ENCODE assay signal across 2 cellular contexts in the genomic region with DNA sequence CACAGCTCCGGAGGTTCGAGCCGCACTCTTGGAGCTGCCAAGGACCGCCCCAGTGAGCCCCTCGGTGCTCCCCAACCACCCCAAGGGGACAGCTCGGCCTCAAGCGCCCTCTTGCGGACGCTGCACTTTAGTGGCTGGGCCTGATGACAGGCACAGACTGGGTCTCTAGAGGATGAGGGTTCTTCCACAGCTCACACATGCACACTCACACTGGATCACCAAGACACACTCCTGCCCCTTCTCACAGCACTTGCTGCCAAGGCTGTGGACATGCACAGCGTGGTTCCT.
TF ChIP-seq lines count a peak whose summit lies in the region.

No MANE protein-coding gene starts in this region.

TF ChIP-seq in IMR-90, 13 proteins besides CTCF, POLR2A, EP300 and RAD21:
- TF ChIP-seq MAZ (IDR thresholded peaks at IDR 0.05; ENCODE audit: borderline replicate concordance, low read depth, low read length) (no peak), SMC3 (IDR thresholded peaks at IDR 0.05; ENCODE audit: low read depth, low read length) (peak; percentile 46), RFX5 (IDR thresholded peaks at IDR 0.05; ENCODE audit: low read depth, low read length) (no peak), BHLHE40 (IDR thresholded peaks at IDR 0.05; ENCODE audit: low read depth, low read length) (no peak)

TF ChIP-seq in HepG2, 621 proteins besides CTCF, POLR2A, EP300 and RAD21:
- TF ChIP-seq CENPT (CRISPR knock-in tag; IDR thresholded peaks at IDR 0.05; ENCODE audit: low read depth) (no peak), EZH2 (conservative IDR thresholded peaks at IDR 0.05; ENCODE audit: low read depth, low read length) (no peak), SAP130 (CRISPR knock-in tag; IDR thresholded peaks at IDR 0.05; ENCODE audit: low read depth) (no peak), ZNF264 (CRISPR knock-in tag; IDR thresholded peaks at IDR 0.05) (no peak), MED8 (CRISPR knock-in tag; IDR thresholded peaks at IDR 0.05; ENCODE audit: insufficient replicate concordance) (no peak), CHCHD3 (CRISPR knock-in tag; IDR thresholded peaks at IDR 0.05) (no peak), NCOA1 (CRISPR knock-in tag; IDR thresholded peaks at IDR 0.05) (no peak), ZNF230 (CRISPR knock-in tag; IDR thresholded peaks at IDR 0.05) (no peak), U2AF2 (IDR thresholded peaks at IDR 0.05; ENCODE audit: low read depth, low read length) (no peak), TAF15 (IDR thresholded peaks at IDR 0.05; ENCODE audit: low read depth, low read length, poor library complexity, severe bottlenecking) (no peak), STAG1 (CRISPR knock-in tag; IDR thresholded peaks at IDR 0.05) (peak; percentile 54), SMARCE1 (IDR thresholded peaks at IDR 0.05; ENCODE audit: borderline replicate concordance) (no peak), ZNF709 (CRISPR knock-in tag; IDR thresholded peaks at IDR 0.05) (no peak), ZNF263 (CRISPR knock-in tag; IDR thresholded peaks at IDR 0.05) (peak; percentile 91), TRIM24 (CRISPR knock-in tag; IDR thresholded peaks at IDR 0.05) (no peak)
- TF ChIP-seq, protein P1, sequence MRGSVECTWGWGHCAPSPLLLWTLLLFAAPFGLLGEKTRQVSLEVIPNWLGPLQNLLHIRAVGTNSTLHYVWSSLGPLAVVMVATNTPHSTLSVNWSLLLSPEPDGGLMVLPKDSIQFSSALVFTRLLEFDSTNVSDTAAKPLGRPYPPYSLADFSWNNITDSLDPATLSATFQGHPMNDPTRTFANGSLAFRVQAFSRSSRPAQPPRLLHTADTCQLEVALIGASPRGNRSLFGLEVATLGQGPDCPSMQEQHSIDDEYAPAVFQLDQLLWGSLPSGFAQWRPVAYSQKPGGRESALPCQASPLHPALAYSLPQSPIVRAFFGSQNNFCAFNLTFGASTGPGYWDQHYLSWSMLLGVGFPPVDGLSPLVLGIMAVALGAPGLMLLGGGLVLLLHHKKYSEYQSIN (CRISPR knock-in tag; IDR thresholded peaks at IDR 0.05; ENCODE audit: borderline replicate concordance), result no peak
- TF ChIP-seq, protein P2, sequence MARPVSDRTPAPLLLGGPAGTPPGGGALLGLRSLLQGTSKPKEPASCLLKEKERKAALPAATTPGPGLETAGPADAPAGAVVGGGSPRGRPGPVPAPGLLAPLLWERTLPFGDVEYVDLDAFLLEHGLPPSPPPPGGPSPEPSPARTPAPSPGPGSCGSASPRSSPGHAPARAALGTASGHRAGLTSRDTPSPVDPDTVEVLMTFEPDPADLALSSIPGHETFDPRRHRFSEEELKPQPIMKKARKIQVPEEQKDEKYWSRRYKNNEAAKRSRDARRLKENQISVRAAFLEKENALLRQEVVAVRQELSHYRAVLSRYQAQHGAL (CRISPR knock-in tag; IDR thresholded peaks at IDR 0.05; ENCODE audit: not compliant biosample characterization), result no peak
- TF ChIP-seq, protein P3, sequence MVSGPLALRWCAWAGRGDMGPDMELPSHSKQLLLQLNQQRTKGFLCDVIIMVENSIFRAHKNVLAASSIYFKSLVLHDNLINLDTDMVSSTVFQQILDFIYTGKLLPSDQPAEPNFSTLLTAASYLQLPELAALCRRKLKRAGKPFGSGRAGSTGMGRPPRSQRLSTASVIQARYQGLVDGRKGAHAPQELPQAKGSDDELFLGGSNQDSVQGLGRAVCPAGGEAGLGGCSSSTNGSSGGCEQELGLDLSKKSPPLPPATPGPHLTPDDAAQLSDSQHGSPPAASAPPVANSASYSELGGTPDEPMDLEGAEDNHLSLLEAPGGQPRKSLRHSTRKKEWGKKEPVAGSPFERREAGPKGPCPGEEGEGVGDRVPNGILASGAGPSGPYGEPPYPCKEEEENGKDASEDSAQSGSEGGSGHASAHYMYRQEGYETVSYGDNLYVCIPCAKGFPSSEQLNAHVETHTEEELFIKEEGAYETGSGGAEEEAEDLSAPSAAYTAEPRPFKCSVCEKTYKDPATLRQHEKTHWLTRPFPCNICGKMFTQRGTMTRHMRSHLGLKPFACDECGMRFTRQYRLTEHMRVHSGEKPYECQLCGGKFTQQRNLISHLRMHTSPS (CRISPR knock-in tag; IDR thresholded peaks at IDR 0.05; ENCODE audit: low read depth), result no peak
